In genomic region chr19:4371898-4372629, GRCh38 we compare ENCODE assay signal across 1 cellular context.
TF ChIP-seq lines count a peak whose summit lies in the region.

No MANE protein-coding gene starts in this region.

TF ChIP-seq in IMR-90, 13 proteins besides CTCF, POLR2A, EP300 and RAD21 (continued from another document):
- no peak for TF ChIP-seq SMC3 (IDR thresholded peaks at IDR 0.05; ENCODE audit: low read depth, low read length)
- TF ChIP-seq MAZ (IDR thresholded peaks at IDR 0.05; ENCODE audit: borderline replicate concordance, low read depth, low read length): no peak
- no peak for TF ChIP-seq ELK1 (IDR thresholded peaks at IDR 0.05; ENCODE audit: borderline replicate concordance, low read depth, low read length)
- no peak for TF ChIP-seq RCOR1 (IDR thresholded peaks at IDR 0.05; ENCODE audit: insufficient replicate concordance, low read length)
